Comparison of ENCODE assay signal across 21 cellular contexts in the genomic region with DNA sequence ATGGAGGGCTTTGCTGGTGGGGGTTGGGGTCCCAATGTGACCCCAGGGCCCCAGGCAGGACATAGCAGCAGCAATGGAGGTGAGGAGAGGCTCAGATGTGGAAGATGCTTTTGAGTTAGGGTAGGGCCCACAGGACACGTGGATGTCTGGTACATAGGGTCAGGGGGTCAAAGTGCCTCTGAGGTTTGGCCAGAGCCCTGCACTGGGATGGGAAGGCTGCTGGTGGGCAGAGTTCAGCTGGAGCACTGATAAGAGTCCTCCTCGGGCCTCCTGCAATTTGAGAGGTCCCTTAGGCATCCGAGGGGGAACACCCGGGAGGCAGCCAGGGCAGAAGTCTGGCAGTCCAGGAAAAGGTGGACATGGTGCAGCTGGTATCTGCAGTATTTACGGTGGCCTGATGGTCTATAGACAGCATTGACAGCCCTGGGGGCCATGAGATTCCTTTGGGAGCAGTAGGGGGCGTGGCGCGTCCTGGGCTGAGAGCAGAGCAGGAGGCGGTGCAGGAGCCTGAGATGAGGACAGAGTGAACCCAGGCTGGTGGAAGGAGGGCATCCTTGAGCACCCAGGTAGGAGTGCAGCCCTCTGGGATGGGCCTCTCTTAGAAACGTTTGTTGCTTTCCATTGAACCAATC. TPM values are rescaled to one million over a fixed set of nuclear protein-coding genes. Genes with fewer than 3 reads are reported as not detected.
"Had no signal": no experiment of that assay in that cellular context is flagged by ENCODE, and none has a peak within 500 bp of the region (broad histone marks: within the 10 kb centered on the region; RNA-seq: fewer than 3 reads in every experiment).

No MANE protein-coding gene starts in this region.

- H3K4me3 Mint-ChIP-seq: immature natural killer cell, naive B cell, nephron had no signal

- H3K4me3 ChIP-seq: left ventricle myocardium inferior, lung, stomach, thoracic aorta, transverse colon had no signal

- H3K36me3 ChIP-seq: left ventricle myocardium inferior, stomach, thoracic aorta, transverse colon had no signal

- H3K27ac Mint-ChIP-seq: immature natural killer cell, naive B cell had no signal

- H3K4me1 ChIP-seq: left ventricle myocardium inferior, stomach, transverse colon had no signal

- H3K36me3 Mint-ChIP-seq: immature natural killer cell, naive B cell had no signal

- H3K9me3 ChIP-seq: left ventricle myocardium inferior, stomach, thoracic aorta, transverse colon had no signal

- H3K27me3 ChIP-seq: transverse colon had no signal

- DNase-seq: effector memory CD4-positive, alpha-beta T cell; immature natural killer cell; left ventricle myocardium inferior; mesenchymal stem cell; midbrain; naive B cell; small intestine; stimulated activated CD4-positive, alpha-beta T cell treated with anti-CD3 and anti-CD28 coated beads, Interleukin-12 subunit alpha, Interleukin-12 subunit beta, amount 100 ng/mL, for 4 hours; stimulated activated naive CD4-positive, alpha-beta T cell; stomach; substantia nigra; transverse colon had no signal

- H3K9me3 Mint-ChIP-seq: immature natural killer cell, naive B cell had no signal

- H3K4me1 Mint-ChIP-seq: immature natural killer cell had no signal

- ATAC-seq: esophagus mucosa, right cardiac atrium had no signal

- H3K27ac ChIP-seq: left ventricle myocardium inferior, stomach, thoracic aorta, transverse colon had no signal

RNA-seq across cellular contexts. Expression of gene ATP2B3, which starts 58.9 kb away (rescaled TPM):
- total RNA-seq: esophagus mucosa, fibroblast of lung, glomerular endothelial cell, left ventricle myocardium inferior, omental fat pad, right cardiac atrium, transverse colon, ureter had no signal
